ENCODE assay signal across 20 cellular contexts in the genomic region with DNA sequence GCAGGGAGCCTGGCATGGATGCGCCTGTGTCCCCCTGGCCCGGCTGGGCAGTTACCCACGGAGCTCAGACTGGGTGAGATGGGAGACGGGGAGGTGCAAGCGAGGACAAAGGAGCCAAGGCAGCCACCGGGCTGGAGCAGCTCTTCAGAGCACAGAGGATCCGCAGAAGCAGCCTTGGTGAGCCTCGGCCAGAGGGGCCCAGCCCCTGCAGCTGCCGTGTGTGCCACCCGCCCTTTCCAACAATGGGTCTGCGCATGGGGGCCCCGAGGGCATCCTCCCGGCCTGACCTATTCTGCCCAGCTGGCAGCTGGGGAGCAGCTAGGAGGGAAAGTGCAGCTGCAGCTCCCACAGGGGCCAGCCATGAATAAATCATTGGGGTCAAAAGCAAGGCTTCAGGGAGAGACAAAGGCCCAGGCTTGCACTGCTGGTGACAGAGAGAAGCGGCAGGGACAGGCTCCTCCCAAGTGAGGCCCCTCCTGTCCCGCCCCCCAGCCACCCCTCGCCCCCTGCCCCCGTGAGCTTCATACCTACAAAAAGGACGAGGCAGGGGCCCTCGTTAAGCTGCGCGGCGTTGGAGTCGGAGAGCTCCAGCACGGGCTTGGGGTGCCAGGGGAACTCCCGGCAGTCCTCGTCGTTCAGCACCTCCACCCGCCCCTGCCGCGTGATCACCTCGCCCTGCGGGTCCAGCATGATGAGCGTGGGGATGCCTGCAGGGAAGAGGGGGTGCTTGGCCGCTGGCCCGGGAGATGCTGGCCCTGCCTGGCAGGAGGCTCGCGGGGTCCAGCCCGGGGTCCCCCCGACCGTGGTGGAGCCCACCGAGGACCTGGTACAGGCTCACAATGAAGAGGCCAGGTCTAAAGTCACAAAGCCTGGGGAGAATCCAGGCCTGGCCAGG. TPM values are rescaled to one million over a fixed set of nuclear protein-coding genes. Genes with fewer than 3 reads are reported as not detected.
DNase-seq lines count a peak whose midpoint lies in the region; ATAC-seq and TF ChIP-seq lines count a peak whose summit lies in the region.
"Had no signal": no experiment of that assay in that cellular context is flagged by ENCODE, and none has a peak within 500 bp of the region (broad histone marks: within the 10 kb centered on the region; RNA-seq: fewer than 3 reads in every experiment).

No MANE protein-coding gene starts in this region.

- WGBS in ectodermal cell, 2 experiments: 70 to 74% methylated on average over 41 of the region's 41 CpGs

- peak overlapping the region in 8 of 11 experiments; percentile 10 to 75 (median 64); a peak in 15 of 22 replicates for H3K27ac ChIP-seq in BLaER1 treated with 17β-estradiol and CSF1 and Interleukin-3, amounts not matched to agents 10 nM and 100 nM
- H3K27ac ChIP-seq in ectodermal cell (ENCODE audit: insufficient read depth, low read depth, low read length, poor library complexity, severe bottlenecking) (peak overlapping the region; percentile 68), neural progenitor cell (peak overlapping the region; percentile 83)
- H3K27ac ChIP-seq: A549, C4-2B had no signal

- H3K4me1 Mint-ChIP-seq in neural progenitor cell: peaks cover 36% of the 10 kb centered on the region

- no peak overlapping the region for H2AFZ ChIP-seq in neural progenitor cell (replicated peaks)

- no peaks in the 10 kb centered on the region for H3K79me2 ChIP-seq in neural progenitor cell (ENCODE audit: low read depth)

- no peak for TF ChIP-seq CTCF in neural progenitor cell (IDR thresholded peaks at IDR 0.05)
- no peak for TF ChIP-seq CTCF in GM20000 (IDR thresholded peaks at IDR 0.05; ENCODE audit: extremely low read depth, missing control alignments)

- peak in 2 of 3 experiments; percentile 65 to 80 for DNase-seq in NCI-H1417 (lab: John Stamatoyannopoulos, UW)
- peak; percentile 48 for DNase-seq in neural progenitor cell (ENCODE audit: low spot score)
- no peak for DNase-seq in GM20000 (ENCODE audit: low spot score)
- DNase-seq: DMS 273 treated with DMSO at 0.1 percent for 48 hours, GDM1, GOT3, HFFc6, Kasumi-1, NCI-H1436, NCI-H2081 treated with DMSO at 0.1 percent for 48 hours, NCI-H510A treated with DMSO at 0.1 percent for 48 hours, SHP77 treated with DMSO at 0.1 percent for 48 hours had no signal

- peak overlapping the region in 8 of 11 experiments; percentile 29 to 82 (median 60); a peak in 14 of 22 replicates for H3K9ac ChIP-seq in BLaER1 treated with 17β-estradiol and CSF1 and Interleukin-3, amounts not matched to agents 10 nM and 100 nM
- no peak overlapping the region for H3K9ac ChIP-seq in neural progenitor cell

- H4K20me1 ChIP-seq in BLaER1 treated with 17β-estradiol and CSF1 and Interleukin-3, amounts not matched to agents 10 nM and 100 nM: peaks cover 0 to 67% (median 33%) of the 10 kb centered on the region in 11 experiments; a peak in 16 of 22 replicates
- H4K20me1 ChIP-seq in neural progenitor cell (ENCODE audit: low read depth): peaks cover 20% of the 10 kb centered on the region

- peak overlapping the region; percentile 63 to 99 (median 95) for H3K4me2 ChIP-seq in BLaER1 treated with 17β-estradiol and CSF1 and Interleukin-3, amounts not matched to agents 10 nM and 100 nM
- H3K4me2 ChIP-seq in neural progenitor cell: peak overlapping the region; percentile 45
- H3K4me2 ChIP-seq: A549 had no signal

- peak overlapping the region; percentile 59 for H3K4me3 Mint-ChIP-seq in neural progenitor cell
- H3K4me3 Mint-ChIP-seq: HFFc6, IgD-negative memory B cell had no signal

- no peaks in the 10 kb centered on the region for H3K9me3 ChIP-seq in BLaER1 treated with 17β-estradiol and CSF1 and Interleukin-3, amounts not matched to agents 10 nM and 100 nM (replicated peaks in 1 of 11)
- no peaks in the 10 kb centered on the region for H3K9me3 ChIP-seq in ectodermal cell (ENCODE audit: control insufficient read depth, low read length)
- no peaks in the 10 kb centered on the region for H3K9me3 ChIP-seq in neural progenitor cell (ENCODE audit: low read depth)
- H3K9me3 ChIP-seq: A549 had no signal

- H3K4me1 ChIP-seq in BLaER1 treated with 17β-estradiol and CSF1 and Interleukin-3, amounts not matched to agents 10 nM and 100 nM: peaks cover 49 to 98% (median 95%) of the 10 kb centered on the region in 10 experiments
- H3K4me1 ChIP-seq in ectodermal cell (ENCODE audit: control insufficient read depth, insufficient read depth, low read length): peaks cover 18% of the 10 kb centered on the region
- H3K4me1 ChIP-seq in neural progenitor cell: peaks cover 11% of the 10 kb centered on the region
- H3K4me1 ChIP-seq: A549 had no signal

- no peak for ATAC-seq in HG03097 (IDR thresholded peaks at IDR 0.05; ENCODE audit: low FRiP score, unreplicated experiment)
- ATAC-seq in HG03354 (IDR thresholded peaks at IDR 0.05; ENCODE audit: poor library complexity, severe bottlenecking, unreplicated experiment): no peak
- ATAC-seq: A549, GM12878 had no signal

- no peaks in the 10 kb centered on the region for H3K9me3 Mint-ChIP-seq in neural progenitor cell
- H3K9me3 Mint-ChIP-seq: HFFc6, IgD-negative memory B cell had no signal

- H3K27ac Mint-ChIP-seq in neural progenitor cell: peak overlapping the region; percentile 95
- H3K27ac Mint-ChIP-seq: HFFc6, IgD-negative memory B cell had no signal

- peaks cover 3% of the 10 kb centered on the region for H3F3A ChIP-seq in neural progenitor cell (ENCODE audit: low read depth)

- H3K36me3 ChIP-seq in BLaER1 treated with 17β-estradiol and CSF1 and Interleukin-3, amounts not matched to agents 10 nM and 100 nM: peaks cover 0 to 38% (median 11%) of the 10 kb centered on the region in 11 experiments; a peak in 13 of 22 replicates
- H3K36me3 ChIP-seq in ectodermal cell (ENCODE audit: control insufficient read depth, insufficient read depth, low read length) (no peaks in the 10 kb centered on the region), neural progenitor cell (no peaks in the 10 kb centered on the region)

- H3K4me3 ChIP-seq in BLaER1 treated with 17β-estradiol and CSF1 and Interleukin-3, amounts not matched to agents 10 nM and 100 nM: peak overlapping the region in 6 of 10 experiments; percentile 10 to 73 (median 63); a peak in 6 of 20 replicates
- no peak overlapping the region for H3K4me3 ChIP-seq in ectodermal cell (ENCODE audit: insufficient read depth, low read depth, low read length)
- H3K4me3 ChIP-seq in neural progenitor cell: no peak overlapping the region
- H3K4me3 ChIP-seq: A549, GM12878 had no signal

- peaks cover 15% of the 10 kb centered on the region for H3K36me3 Mint-ChIP-seq in neural progenitor cell
- H3K36me3 Mint-ChIP-seq: IgD-negative memory B cell had no signal

- peaks cover 0 to 66% (median 0%) of the 10 kb centered on the region in 11 experiments; a peak in 5 of 22 replicates for H3K27me3 ChIP-seq in BLaER1 treated with 17β-estradiol and CSF1 and Interleukin-3, amounts not matched to agents 10 nM and 100 nM
- no peaks in the 10 kb centered on the region for H3K27me3 ChIP-seq in ectodermal cell (ENCODE audit: control insufficient read depth, insufficient read depth, low read length, poor library complexity, severe bottlenecking)
- H3K27me3 ChIP-seq in neural progenitor cell: no peaks in the 10 kb centered on the region

- peaks cover 10% of the 10 kb centered on the region for H3K27me3 Mint-ChIP-seq in neural progenitor cell (ENCODE audit: insufficient read depth, low read depth)

RNA-seq across cellular contexts. Expression of a gene that starts 22.6 kb away (rescaled TPM):
- 21.4 TPM for polyA plus RNA-seq in ectodermal cell (2013, experiment 1 of 4)
- polyA plus RNA-seq in ectodermal cell (2013, experiment 2 of 4): 19.7 TPM
- polyA plus RNA-seq in ectodermal cell (2013, experiment 3 of 4): 12.6 TPM
- 16.2 TPM for polyA plus RNA-seq in ectodermal cell (2013, experiment 4 of 4)
- 22.3 and 26.1 TPM in 2 replicates for total RNA-seq in neural progenitor cell (ENCODE audit: low replicate concordance)

RNA-seq across cellular contexts. Expression of a gene that starts 22.7 kb away (rescaled TPM):
- 90.3 TPM for polyA plus RNA-seq in ectodermal cell (2013, experiment 1 of 4)
- 94.1 TPM for polyA plus RNA-seq in ectodermal cell (2013, experiment 2 of 4)
- 57.1 TPM for polyA plus RNA-seq in ectodermal cell (2013, experiment 3 of 4)
- polyA plus RNA-seq in ectodermal cell (2013, experiment 4 of 4): 62.1 TPM
- total RNA-seq in neural progenitor cell (ENCODE audit: low replicate concordance): 131 and 309 TPM in 2 replicates

RNA-seq across cellular contexts. Expression of a gene that starts 52.7 kb away (rescaled TPM):
- polyA plus RNA-seq in ectodermal cell (2013, experiment 1 of 4): 40.7 TPM
- polyA plus RNA-seq in ectodermal cell (2013, experiment 2 of 4): 50.2 TPM
- 29.8 TPM for polyA plus RNA-seq in ectodermal cell (2013, experiment 3 of 4)
- polyA plus RNA-seq in ectodermal cell (2013, experiment 4 of 4): 34.6 TPM
- 15.6 and 30.8 TPM in 2 replicates for total RNA-seq in neural progenitor cell (ENCODE audit: low replicate concordance)

Comparison
In these comparisons a context has a peak if more than half of its experiments do, and no peak if none do; other contexts are left out.
1. H3K4me3 ChIP-seq: peak in BLaER1 treated with 17β-estradiol and CSF1 and Interleukin-3, amounts not matched to agents 10 nM and 100 nM (6 of 10); none in ectodermal cell (single experiment) and neural progenitor cell (single experiment).
2. Peak in every context shown above with its lines, with median percentiles within 50 percentile points of each other: H3K27ac ChIP-seq.